ENCODE assay signal across 16 cellular contexts in genomic region chr10:102701272-102701671, GRCh38.
"Had no signal": no experiment of that assay in that cellular context is flagged by ENCODE, and none has a peak within 500 bp of the region (broad histone marks: within the 10 kb centered on the region; RNA-seq: fewer than 3 reads in every experiment).

No MANE protein-coding gene starts in this region.

- H3K9me3 ChIP-seq: suprapubic skin, upper lobe of right lung had no signal

- ATAC-seq: activated CD4-positive, alpha-beta T cell treated with anti-CD3 and anti-CD28 coated beads for 36 hours; activated CD8-positive, alpha-beta T cell treated with anti-CD3 and anti-CD28 coated beads, Interleukin-2, amount 10 ng/mL, durations not matched to agents 7 days and 5 days; activated naive CD8-positive, alpha-beta T cell treated with anti-CD3 and anti-CD28 coated beads, Interleukin-2, amount 50 U/mL, for 24 hours; naive thymus-derived CD4-positive, alpha-beta T cell; stimulated activated effector memory CD8-positive, alpha-beta T cell treated with anti-CD3 and anti-CD28 coated beads, Interleukin-12 subunit alpha, Interleukin-12 subunit beta, amount 100 ng/mL, for 72 hours; upper lobe of right lung had no signal

- H3K4me3 Mint-ChIP-seq: activated CD4-positive, alpha-beta T cell treated with anti-CD3 and anti-CD28 coated beads for 36 hours; activated CD8-positive, alpha-beta T cell treated with anti-CD3 and anti-CD28 coated beads, Interleukin-2, amount 10 ng/mL, durations not matched to agents 7 days and 5 days; activated naive CD8-positive, alpha-beta T cell treated with anti-CD3 and anti-CD28 coated beads, Interleukin-2, amount 50 U/mL, for 24 hours; naive thymus-derived CD4-positive, alpha-beta T cell; stimulated activated effector memory CD8-positive, alpha-beta T cell treated with anti-CD3 and anti-CD28 coated beads, Interleukin-12 subunit alpha, Interleukin-12 subunit beta, amount 100 ng/mL, for 72 hours had no signal

- H3K27ac Mint-ChIP-seq: activated CD4-positive, alpha-beta T cell treated with anti-CD3 and anti-CD28 coated beads for 36 hours; activated CD8-positive, alpha-beta T cell treated with anti-CD3 and anti-CD28 coated beads, Interleukin-2, amount 10 ng/mL, durations not matched to agents 7 days and 5 days; activated naive CD8-positive, alpha-beta T cell treated with anti-CD3 and anti-CD28 coated beads, Interleukin-2, amount 50 U/mL, for 24 hours; naive thymus-derived CD4-positive, alpha-beta T cell; stimulated activated effector memory CD8-positive, alpha-beta T cell treated with anti-CD3 and anti-CD28 coated beads, Interleukin-12 subunit alpha, Interleukin-12 subunit beta, amount 100 ng/mL, for 72 hours had no signal

- H3K4me1 ChIP-seq: suprapubic skin had no signal

- H3K4me3 ChIP-seq: suprapubic skin, upper lobe of right lung had no signal

- H3K27me3 Mint-ChIP-seq: activated CD4-positive, alpha-beta T cell treated with anti-CD3 and anti-CD28 coated beads for 36 hours; activated naive CD8-positive, alpha-beta T cell treated with anti-CD3 and anti-CD28 coated beads, Interleukin-2, amount 50 U/mL, for 24 hours; naive thymus-derived CD4-positive, alpha-beta T cell had no signal

- H3K9me3 Mint-ChIP-seq: activated naive CD8-positive, alpha-beta T cell treated with anti-CD3 and anti-CD28 coated beads, Interleukin-2, amount 50 U/mL, for 24 hours; naive thymus-derived CD4-positive, alpha-beta T cell; stimulated activated effector memory CD8-positive, alpha-beta T cell treated with anti-CD3 and anti-CD28 coated beads, Interleukin-12 subunit alpha, Interleukin-12 subunit beta, amount 100 ng/mL, for 72 hours had no signal

- DNase-seq: activated CD4-positive, alpha-beta T cell treated with anti-CD3 and anti-CD28 coated beads for 36 hours; activated CD8-positive, alpha-beta memory T cell treated with anti-CD3 and anti-CD28 coated beads, Interleukin-2, amount 50 U/mL, for 48 hours; activated CD8-positive, alpha-beta T cell treated with anti-CD3 and anti-CD28 coated beads, Interleukin-2, amount 10 ng/mL, durations not matched to agents 7 days and 5 days; activated naive CD4-positive, alpha-beta T cell treated with Interleukin-2 at 50 U/mL for 16 hours; activated naive CD8-positive, alpha-beta T cell treated with anti-CD3 and anti-CD28 coated beads, Interleukin-2, amount 50 U/mL, for 24 hours; central memory CD4-positive, alpha-beta T cell; cortex of kidney; effector memory CD4-positive, alpha-beta T cell; hypothalamus; naive thymus-derived CD4-positive, alpha-beta T cell; right cardiac atrium; T-helper 9 cell; upper lobe of right lung had no signal

- H3K27me3 ChIP-seq: suprapubic skin, upper lobe of right lung had no signal

- H3K27ac ChIP-seq: epithelial cell of prostate, suprapubic skin, upper lobe of right lung had no signal
